Comparison of ENCODE assay signal across 8 cellular contexts in the genomic region with DNA sequence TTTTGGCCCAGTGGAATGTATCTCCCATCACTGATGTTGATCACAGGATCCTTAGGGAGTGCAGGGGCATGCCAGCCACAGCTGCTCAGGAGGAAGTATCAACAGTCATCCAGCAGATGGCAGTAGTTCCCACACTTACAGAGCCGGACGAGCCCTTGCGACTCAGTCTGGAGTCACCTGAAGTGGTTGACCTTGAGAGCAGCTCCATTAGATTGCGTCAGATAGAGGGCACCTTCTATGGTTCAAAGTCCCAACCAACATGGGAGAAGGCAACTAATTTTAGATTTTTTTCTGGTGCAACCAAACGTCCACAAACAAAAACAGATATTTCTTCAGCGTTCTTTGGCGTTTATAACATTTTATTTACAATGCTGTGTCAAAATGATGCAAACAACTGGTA.
DNase-seq lines count a peak whose midpoint lies in the region; ATAC-seq, FAIRE-seq and TF ChIP-seq lines count a peak whose summit lies in the region.

No MANE protein-coding gene starts in this region.

- peak; percentile 94 for ATAC-seq in GM21576 (IDR thresholded peaks at IDR 0.05; ENCODE audit: unreplicated experiment)
- peak; percentile 98 for ATAC-seq in upper lobe of right lung

- H2AK5ac ChIP-seq in neuronal stem cell (ENCODE audit: low read depth, low read length), result no peak overlapping the region

- no peak overlapping the region for H2AFZ ChIP-seq in neuronal stem cell (ENCODE audit: low read length)

- no peak overlapping the region for H3K23ac ChIP-seq in neuronal stem cell (ENCODE audit: low read depth, low read length, poor library complexity)

- H2BK120ac ChIP-seq in neuronal stem cell (ENCODE audit: low read depth, low read length), result no peak overlapping the region

- peak; percentile 94 for TF ChIP-seq CTCF in fibroblast of pulmonary artery (IDR thresholded peaks at IDR 0.05; ENCODE audit: low read length, missing control alignments)
- TF ChIP-seq CTCF in upper lobe of right lung (IDR thresholded peaks at IDR 0.05), result peak; percentile 86

- H3K27me3 ChIP-seq in neuronal stem cell (ENCODE audit: control insufficient read depth in 3 of 3, insufficient read depth in 3 of 3, low read depth in 1 of 3, low read length in 3 of 3) (no peaks in the 10 kb centered on the region), upper lobe of right lung (peaks cover 11% of the 10 kb centered on the region)

- H3K14ac ChIP-seq in neuronal stem cell (ENCODE audit: low read length), result no peak overlapping the region

- no peak overlapping the region for H3K4ac ChIP-seq in neuronal stem cell (ENCODE audit: low read length)

- no peak overlapping the region for H3K9ac ChIP-seq in neuronal stem cell (ENCODE audit: low read depth, low read length, poor library complexity)

- peak; percentile 99 for FAIRE-seq in HTR-8/SVneo (lab: Jason Lieb, UNC)

- no peaks in the 10 kb centered on the region for H3K9me3 ChIP-seq in neuronal stem cell (replicated peaks in 1 of 2; ENCODE audit: control insufficient read depth in 2 of 2, insufficient read depth in 1 of 2, low read depth in 1 of 2, low read length in 2 of 2)
- H3K9me3 ChIP-seq in upper lobe of right lung, result no peaks in the 10 kb centered on the region

- intact Hi-C loops in upper lobe of right lung (cut with DNase I), result no loop called here

- H4K8ac ChIP-seq in neuronal stem cell (ENCODE audit: low read depth, low read length), result no peak overlapping the region

- H3K4me3 ChIP-seq in fibroblast of pulmonary artery (replicated peaks; ENCODE audit: low read depth, low read length) (no peak overlapping the region), neuronal stem cell (ENCODE audit: low read length in 2 of 2) (no peak overlapping the region), upper lobe of right lung (no peak overlapping the region)

- DNase-seq in EL (peak; percentile 71), HTR-8/SVneo (ENCODE audit: insufficient read length, low spot score) (peak; percentile 91), NOMO-1 (lab: John Stamatoyannopoulos, UW; ENCODE audit: unreplicated experiment in 2 of 2) (peak; percentile 51 to 62), activated T-cell treated with anti-CD3 and anti-CD28 coated beads for 4 hours (peak; percentile 14), fibroblast of pulmonary artery (ENCODE audit: low read depth) (peak; percentile 78), neuronal stem cell (ENCODE audit: low spot score) (peak; percentile 62), upper lobe of right lung (peak; percentile 70)

- no peak overlapping the region for H3K18ac ChIP-seq in neuronal stem cell (ENCODE audit: low read length)

- H2BK15ac ChIP-seq in neuronal stem cell (ENCODE audit: low read length), result no peak overlapping the region

- H3K36me3 ChIP-seq in neuronal stem cell (replicated peaks in 1 of 2; ENCODE audit: control insufficient read depth in 2 of 2, insufficient read depth in 2 of 2, low read length in 2 of 2) (no peaks in the 10 kb centered on the region), upper lobe of right lung (no peaks in the 10 kb centered on the region)

- no peak overlapping the region for H2BK12ac ChIP-seq in neuronal stem cell (ENCODE audit: low read length)

- H4K91ac ChIP-seq in neuronal stem cell (ENCODE audit: low read depth, low read length, poor library complexity), result no peak overlapping the region

- H3K4me1 ChIP-seq in neuronal stem cell (ENCODE audit: control insufficient read depth in 2 of 2, insufficient read depth in 1 of 2, low read depth in 1 of 2, low read length in 2 of 2) (peaks cover 0 to 7% of the 10 kb centered on the region in 2 donors), upper lobe of right lung (no peaks in the 10 kb centered on the region)

- H2BK5ac ChIP-seq in neuronal stem cell (ENCODE audit: low read length), result no peak overlapping the region

- WGBS in neuronal stem cell (ENCODE audit: extremely low coverage in 2 of 2, insufficient read length in 2 of 2, insufficient replicate concordance in 1 of 2), 2 donors, result no CpG with 5 or more reads among the region's 7 CpGs

- H3K27ac ChIP-seq in neuronal stem cell (replicated peaks; ENCODE audit: low read length) (no peak overlapping the region), upper lobe of right lung (no peak overlapping the region)

- no peak overlapping the region for H3K4me2 ChIP-seq in neuronal stem cell (ENCODE audit: insufficient read depth, low read length, poor library complexity, severe bottlenecking)

- H3K79me1 ChIP-seq in neuronal stem cell (ENCODE audit: low read depth, low read length), result no peaks in the 10 kb centered on the region

Comparison
In these comparisons a context has a peak if more than half of its experiments do, and no peak if none do; other contexts are left out.
1. DNase-seq: peak in every context shown above with its lines; median percentile 91 in HTR-8/SVneo; 78 in fibroblast of pulmonary artery; 71 in EL; 70 in upper lobe of right lung; 62 in neuronal stem cell; 56 in NOMO-1; 14 in activated T-cell treated with anti-CD3 and anti-CD28 coated beads for 4 hours.